Comparison of ENCODE assay signal across 13 cellular contexts in the genomic region with DNA sequence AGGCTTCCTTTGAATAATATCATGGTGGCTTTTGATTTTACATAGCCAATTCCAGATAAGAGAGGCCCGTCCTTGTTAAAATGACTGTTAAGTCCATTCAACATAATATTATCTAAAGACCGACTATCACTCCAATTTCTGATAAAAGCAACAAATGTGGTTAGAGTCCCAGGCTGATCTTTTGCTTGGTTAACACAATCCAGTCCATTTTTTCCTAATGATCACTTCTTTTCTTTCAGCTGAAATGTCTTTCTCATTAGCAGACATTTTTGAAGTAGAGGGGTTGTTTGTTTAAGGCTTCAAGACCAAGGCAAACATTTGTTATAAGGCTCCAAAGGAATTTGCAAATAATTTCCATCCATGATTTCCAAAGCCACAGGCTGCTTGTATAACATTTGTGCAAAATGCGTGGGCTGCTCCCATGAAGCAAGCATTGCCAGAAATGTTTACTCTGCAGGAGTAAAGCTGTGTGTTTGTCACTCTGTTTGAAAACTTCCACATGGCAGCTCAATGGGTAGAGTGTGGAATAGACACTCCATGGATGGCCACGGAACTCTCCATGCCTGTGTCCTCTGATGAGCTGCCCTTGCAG.
DNase-seq lines count a peak whose midpoint lies in the region; ATAC-seq and TF ChIP-seq lines count a peak whose summit lies in the region.
"Had no signal": no experiment of that assay in that cellular context is flagged by ENCODE, and none has a peak within 500 bp of the region (broad histone marks: within the 10 kb centered on the region; RNA-seq: fewer than 3 reads in every experiment).

No MANE protein-coding gene starts in this region.

- H3K27ac ChIP-seq in duodenal mucosa (ENCODE audit: low read depth, low read length) = peak overlapping the region; percentile 13
- H3K27ac ChIP-seq in liver (ENCODE audit: low read depth in 1 of 2, low read length in 2 of 2) = peak overlapping the region in 1 of 2 donors; percentile 39
- H3K27ac ChIP-seq in upper lobe of right lung = peak overlapping the region; percentile 38

- H3K36me3 ChIP-seq in duodenal mucosa (ENCODE audit: control insufficient read depth in 1 of 2, insufficient read depth in 2 of 2, low read length in 2 of 2) = no peaks in the 10 kb centered on the region
- no peaks in the 10 kb centered on the region for H3K36me3 ChIP-seq in liver (ENCODE audit: control insufficient read depth in 4 of 4, insufficient read depth in 3 of 4, low read depth in 1 of 4, low read length in 3 of 4)
- H3K36me3 ChIP-seq in upper lobe of right lung = no peaks in the 10 kb centered on the region

- H3K4me1 Mint-ChIP-seq in activated T-cell treated with anti-CD3 and anti-CD28 coated beads, Interleukin-2, amount 50 U/mL, for 4 hours (ENCODE audit: low read depth) = no peaks in the 10 kb centered on the region
- H3K4me1 Mint-ChIP-seq: activated CD4-positive, alpha-beta T cell treated with anti-CD3 and anti-CD28 coated beads, Interleukin-2, amount 10 ng/mL, durations not matched to agents 7 days and 5 days had no signal

- H3K4me3 ChIP-seq in duodenal mucosa (ENCODE audit: low read depth in 1 of 2, low read length in 2 of 2) (no peak overlapping the region), liver (ENCODE audit: low read depth in 1 of 3, low read length in 3 of 3) (no peak overlapping the region), upper lobe of right lung (no peak overlapping the region)

- peak; percentile 30 for DNase-seq in SIG-M5 treated with dmso at 0.1 percent for 504 hours (lab: John Stamatoyannopoulos, UW; ENCODE audit: unreplicated experiment)
- no peak for DNase-seq in SIG-M5 (lab: John Stamatoyannopoulos, UW)
- no peak for DNase-seq in upper lobe of right lung
- no peak for DNase-seq in posterior cingulate gyrus
- no peak for DNase-seq in erythroblast (lab: John Stamatoyannopoulos, UW)
- DNase-seq in activated T-cell treated with anti-CD3 and anti-CD28 coated beads, Interleukin-2, amount 50 U/mL, for 4 hours = no peak
- DNase-seq: activated CD4-positive, alpha-beta T cell treated with anti-CD3 and anti-CD28 coated beads, Interleukin-2, amount 10 ng/mL, durations not matched to agents 7 days and 5 days; left colon; NCI-H748 treated with DMSO at 0.1 percent for 48 hours had no signal

- H3K4me1 ChIP-seq in duodenal mucosa (ENCODE audit: control insufficient read depth in 1 of 2, insufficient read depth in 2 of 2, low read length in 2 of 2) (peaks cover 0 to 2% of the 10 kb centered on the region in 2 donors), liver (ENCODE audit: control insufficient read depth in 4 of 4, insufficient read depth in 4 of 4, low read length in 3 of 4) (peaks cover 0 to 5% (median 0%) of the 10 kb centered on the region in 4 donors), upper lobe of right lung (peaks cover 27% of the 10 kb centered on the region)

- peak; percentile 9 to 33 for TF ChIP-seq RAD21 in liver (IDR thresholded peaks at IDR 0.05)

- H3K4me3 Mint-ChIP-seq in activated T-cell treated with anti-CD3 and anti-CD28 coated beads, Interleukin-2, amount 50 U/mL, for 4 hours = no peak overlapping the region
- H3K4me3 Mint-ChIP-seq: activated CD4-positive, alpha-beta T cell treated with anti-CD3 and anti-CD28 coated beads, Interleukin-2, amount 10 ng/mL, durations not matched to agents 7 days and 5 days; brain; T-helper 2 cell treated with Interferon-gamma antibody and Interleukin-4, amounts not matched to agents 5 μg/mL and 100 μg/mL, for 36 hours had no signal

- H3K9ac ChIP-seq in duodenal mucosa (ENCODE audit: low read depth in 1 of 2, low read length in 2 of 2) = no peak overlapping the region
- H3K9ac ChIP-seq in liver (ENCODE audit: low read depth in 1 of 2, low read length in 2 of 2) = no peak overlapping the region

- H3K9me3 Mint-ChIP-seq in activated T-cell treated with anti-CD3 and anti-CD28 coated beads, Interleukin-2, amount 50 U/mL, for 4 hours = peaks cover 5% of the 10 kb centered on the region

- TF ChIP-seq POLR2A in erythroblast (IDR thresholded peaks at IDR 0.05; ENCODE audit: low read length) = no peak

- peak; percentile 89 for ATAC-seq in upper lobe of right lung
- ATAC-seq in activated T-cell treated with anti-CD3 and anti-CD28 coated beads, Interleukin-2, amount 50 U/mL, for 4 hours = no peak
- ATAC-seq: left colon had no signal

- peaks cover 0 to 7% of the 10 kb centered on the region in 2 donors for H3K9me3 ChIP-seq in duodenal mucosa (ENCODE audit: control insufficient read depth in 1 of 2, low read length in 2 of 2)
- H3K9me3 ChIP-seq in liver (ENCODE audit: control insufficient read depth in 4 of 4, low read length in 3 of 4) = no peaks in the 10 kb centered on the region
- H3K9me3 ChIP-seq in upper lobe of right lung = no peaks in the 10 kb centered on the region

- peaks cover 9% of the 10 kb centered on the region for H3K27me3 Mint-ChIP-seq in activated T-cell treated with anti-CD3 and anti-CD28 coated beads, Interleukin-2, amount 50 U/mL, for 4 hours (ENCODE audit: low read depth)

- TF ChIP-seq CTCF in liver (IDR thresholded peaks at IDR 0.05; ENCODE audit: low read depth, low read length, missing input control) = no peak
- no peak for TF ChIP-seq CTCF in upper lobe of right lung (IDR thresholded peaks at IDR 0.05)

- H3K36me3 Mint-ChIP-seq in activated T-cell treated with anti-CD3 and anti-CD28 coated beads, Interleukin-2, amount 50 U/mL, for 4 hours (ENCODE audit: insufficient read depth) = no peaks in the 10 kb centered on the region
- H3K36me3 Mint-ChIP-seq: brain had no signal

- no peaks in the 10 kb centered on the region for H3K27me3 ChIP-seq in duodenal mucosa (ENCODE audit: control insufficient read depth in 1 of 2, insufficient read depth in 2 of 2, low read length in 2 of 2)
- H3K27me3 ChIP-seq in liver (ENCODE audit: control insufficient read depth in 4 of 4, insufficient read depth in 4 of 4, low read length in 3 of 4) = no peaks in the 10 kb centered on the region
- H3K27me3 ChIP-seq in upper lobe of right lung = no peaks in the 10 kb centered on the region

- intact Hi-C loops in upper lobe of right lung (cut with DNase I) = no loop called here
- intact Hi-C loops in posterior cingulate gyrus (cut with DNase I) = no loop called here

- WGBS in liver = 67% methylated on average over 4 of the region's 4 CpGs

TF ChIP-seq in liver, 16 proteins besides CTCF, POLR2A, EP300 and RAD21:
- peak in 1 of 2 donors; percentile 56 for TF ChIP-seq RXRA (IDR thresholded peaks at IDR 0.05)
- TF ChIP-seq SP1 (IDR thresholded peaks at IDR 0.05) = peak; percentile 47
- peak; percentile 74 for TF ChIP-seq YY1 (IDR thresholded peaks at IDR 0.05)
- TF ChIP-seq TAF1 (conservative IDR thresholded peaks at IDR 0.05) = no peak
- TF ChIP-seq EGR1 (IDR thresholded peaks at IDR 0.05; ENCODE audit: low read depth in 2 of 2) = peak; percentile 94 to 97
- no peak for TF ChIP-seq JUND (IDR thresholded peaks at IDR 0.05)
- no peak for TF ChIP-seq NR2F2 (IDR thresholded peaks at IDR 0.05)
- no peak for TF ChIP-seq FOXA1 (IDR thresholded peaks at IDR 0.05)
- no peak for TF ChIP-seq GABPA (IDR thresholded peaks at IDR 0.05 in 1 of 2, conservative IDR thresholded peaks at IDR 0.05 in 1 of 2)
- TF ChIP-seq, protein P1, sequence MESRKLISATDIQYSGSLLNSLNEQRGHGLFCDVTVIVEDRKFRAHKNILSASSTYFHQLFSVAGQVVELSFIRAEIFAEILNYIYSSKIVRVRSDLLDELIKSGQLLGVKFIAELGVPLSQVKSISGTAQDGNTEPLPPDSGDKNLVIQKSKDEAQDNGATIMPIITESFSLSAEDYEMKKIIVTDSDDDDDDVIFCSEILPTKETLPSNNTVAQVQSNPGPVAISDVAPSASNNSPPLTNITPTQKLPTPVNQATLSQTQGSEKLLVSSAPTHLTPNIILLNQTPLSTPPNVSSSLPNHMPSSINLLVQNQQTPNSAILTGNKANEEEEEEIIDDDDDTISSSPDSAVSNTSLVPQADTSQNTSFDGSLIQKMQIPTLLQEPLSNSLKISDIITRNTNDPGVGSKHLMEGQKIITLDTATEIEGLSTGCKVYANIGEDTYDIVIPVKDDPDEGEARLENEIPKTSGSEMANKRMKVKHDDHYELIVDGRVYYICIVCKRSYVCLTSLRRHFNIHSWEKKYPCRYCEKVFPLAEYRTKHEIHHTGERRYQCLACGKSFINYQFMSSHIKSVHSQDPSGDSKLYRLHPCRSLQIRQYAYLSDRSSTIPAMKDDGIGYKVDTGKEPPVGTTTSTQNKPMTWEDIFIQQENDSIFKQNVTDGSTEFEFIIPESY (IDR thresholded peaks at IDR 0.05) = no peak
- no peak for TF ChIP-seq HNF4G (IDR thresholded peaks at IDR 0.05)
- TF ChIP-seq, protein P2, sequence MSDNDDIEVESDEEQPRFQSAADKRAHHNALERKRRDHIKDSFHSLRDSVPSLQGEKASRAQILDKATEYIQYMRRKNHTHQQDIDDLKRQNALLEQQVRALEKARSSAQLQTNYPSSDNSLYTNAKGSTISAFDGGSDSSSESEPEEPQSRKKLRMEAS (IDR thresholded peaks at IDR 0.05) = peak; percentile 29
- TF ChIP-seq, protein P3, sequence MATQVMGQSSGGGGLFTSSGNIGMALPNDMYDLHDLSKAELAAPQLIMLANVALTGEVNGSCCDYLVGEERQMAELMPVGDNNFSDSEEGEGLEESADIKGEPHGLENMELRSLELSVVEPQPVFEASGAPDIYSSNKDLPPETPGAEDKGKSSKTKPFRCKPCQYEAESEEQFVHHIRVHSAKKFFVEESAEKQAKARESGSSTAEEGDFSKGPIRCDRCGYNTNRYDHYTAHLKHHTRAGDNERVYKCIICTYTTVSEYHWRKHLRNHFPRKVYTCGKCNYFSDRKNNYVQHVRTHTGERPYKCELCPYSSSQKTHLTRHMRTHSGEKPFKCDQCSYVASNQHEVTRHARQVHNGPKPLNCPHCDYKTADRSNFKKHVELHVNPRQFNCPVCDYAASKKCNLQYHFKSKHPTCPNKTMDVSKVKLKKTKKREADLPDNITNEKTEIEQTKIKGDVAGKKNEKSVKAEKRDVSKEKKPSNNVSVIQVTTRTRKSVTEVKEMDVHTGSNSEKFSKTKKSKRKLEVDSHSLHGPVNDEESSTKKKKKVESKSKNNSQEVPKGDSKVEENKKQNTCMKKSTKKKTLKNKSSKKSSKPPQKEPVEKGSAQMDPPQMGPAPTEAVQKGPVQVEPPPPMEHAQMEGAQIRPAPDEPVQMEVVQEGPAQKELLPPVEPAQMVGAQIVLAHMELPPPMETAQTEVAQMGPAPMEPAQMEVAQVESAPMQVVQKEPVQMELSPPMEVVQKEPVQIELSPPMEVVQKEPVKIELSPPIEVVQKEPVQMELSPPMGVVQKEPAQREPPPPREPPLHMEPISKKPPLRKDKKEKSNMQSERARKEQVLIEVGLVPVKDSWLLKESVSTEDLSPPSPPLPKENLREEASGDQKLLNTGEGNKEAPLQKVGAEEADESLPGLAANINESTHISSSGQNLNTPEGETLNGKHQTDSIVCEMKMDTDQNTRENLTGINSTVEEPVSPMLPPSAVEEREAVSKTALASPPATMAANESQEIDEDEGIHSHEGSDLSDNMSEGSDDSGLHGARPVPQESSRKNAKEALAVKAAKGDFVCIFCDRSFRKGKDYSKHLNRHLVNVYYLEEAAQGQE (IDR thresholded peaks at IDR 0.05) = no peak
- no peak for TF ChIP-seq FOXA2 (IDR thresholded peaks at IDR 0.05)
